Comparison of ENCODE assay signal across 8 cellular contexts in the genomic region with DNA sequence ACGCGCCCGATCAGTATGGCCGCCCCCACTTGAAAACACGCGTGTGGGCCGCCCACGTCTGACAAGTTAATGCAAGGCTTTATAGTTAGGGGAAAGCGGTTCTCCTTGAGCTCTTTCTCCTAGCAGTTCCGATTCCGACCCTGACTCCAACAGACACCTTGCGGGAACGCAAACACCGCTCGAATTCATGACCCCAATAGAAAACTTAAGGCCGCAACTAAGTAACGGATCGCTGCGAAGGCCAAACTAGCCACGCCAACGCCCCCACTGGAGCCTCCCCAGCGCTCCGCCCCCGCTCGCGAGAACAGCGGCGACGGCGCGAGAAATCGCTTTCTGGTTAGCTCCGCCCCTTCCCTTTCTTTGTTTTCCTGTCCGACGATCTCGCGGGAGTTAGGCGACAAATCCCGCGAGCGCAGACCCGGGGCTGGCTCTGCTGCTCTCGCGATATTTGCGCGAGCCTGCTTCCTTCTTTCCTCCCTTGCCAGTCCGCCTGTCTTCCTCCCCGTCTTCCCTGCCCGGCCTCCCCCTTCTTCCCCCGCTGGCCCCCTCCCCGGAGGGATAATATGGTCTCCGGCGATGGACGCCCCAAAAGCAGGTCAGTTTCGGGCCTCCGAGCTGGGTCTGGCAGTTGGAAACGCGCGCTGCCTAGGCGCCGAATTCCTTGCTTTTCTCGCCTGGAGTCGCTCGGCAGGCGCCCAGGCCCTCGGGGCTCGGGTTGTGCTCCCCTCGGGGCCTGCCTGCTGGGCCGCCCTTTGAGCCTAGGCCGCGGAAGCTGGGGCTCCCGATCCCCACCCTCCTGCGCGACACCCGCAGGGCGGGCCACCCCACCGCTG. TPM values are rescaled to one million over a fixed set of nuclear protein-coding genes. Genes with fewer than 3 reads are reported as not detected.
DNase-seq lines count a peak whose midpoint lies in the region; ATAC-seq, FAIRE-seq and TF ChIP-seq lines count a peak whose summit lies in the region.

A gene with protein sequence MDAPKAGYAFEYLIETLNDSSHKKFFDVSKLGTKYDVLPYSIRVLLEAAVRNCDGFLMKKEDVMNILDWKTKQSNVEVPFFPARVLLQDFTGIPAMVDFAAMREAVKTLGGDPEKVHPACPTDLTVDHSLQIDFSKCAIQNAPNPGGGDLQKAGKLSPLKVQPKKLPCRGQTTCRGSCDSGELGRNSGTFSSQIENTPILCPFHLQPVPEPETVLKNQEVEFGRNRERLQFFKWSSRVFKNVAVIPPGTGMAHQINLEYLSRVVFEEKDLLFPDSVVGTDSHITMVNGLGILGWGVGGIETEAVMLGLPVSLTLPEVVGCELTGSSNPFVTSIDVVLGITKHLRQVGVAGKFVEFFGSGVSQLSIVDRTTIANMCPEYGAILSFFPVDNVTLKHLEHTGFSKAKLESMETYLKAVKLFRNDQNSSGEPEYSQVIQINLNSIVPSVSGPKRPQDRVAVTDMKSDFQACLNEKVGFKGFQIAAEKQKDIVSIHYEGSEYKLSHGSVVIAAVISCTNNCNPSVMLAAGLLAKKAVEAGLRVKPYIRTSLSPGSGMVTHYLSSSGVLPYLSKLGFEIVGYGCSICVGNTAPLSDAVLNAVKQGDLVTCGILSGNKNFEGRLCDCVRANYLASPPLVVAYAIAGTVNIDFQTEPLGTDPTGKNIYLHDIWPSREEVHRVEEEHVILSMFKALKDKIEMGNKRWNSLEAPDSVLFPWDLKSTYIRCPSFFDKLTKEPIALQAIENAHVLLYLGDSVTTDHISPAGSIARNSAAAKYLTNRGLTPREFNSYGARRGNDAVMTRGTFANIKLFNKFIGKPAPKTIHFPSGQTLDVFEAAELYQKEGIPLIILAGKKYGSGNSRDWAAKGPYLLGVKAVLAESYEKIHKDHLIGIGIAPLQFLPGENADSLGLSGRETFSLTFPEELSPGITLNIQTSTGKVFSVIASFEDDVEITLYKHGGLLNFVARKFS (plus strand): TSS at position 455 of the 833 bp plus-strand sequence. CDS start 122 bp downstream, at position 577.

- H3K9me3 ChIP-seq in adrenal gland (replicated peaks in 1 of 3) = no peaks in the 10 kb centered on the region
- no peaks in the 10 kb centered on the region for H3K9me3 ChIP-seq in trophoblast cell (ENCODE audit: insufficient read depth, low read depth, low read length)
- H3K9me3 ChIP-seq in transverse colon = no peaks in the 10 kb centered on the region

- no peak for TF ChIP-seq EP300 in transverse colon (IDR thresholded peaks at IDR 0.05; ENCODE audit: low read depth)

- H4K91ac ChIP-seq in trophoblast cell (ENCODE audit: low read depth, low read length) = peak within 1 kb of the TSS; percentile 92

- 0 to 1% (median 1%) methylated on average over 40 to 77 of the region's 77 CpGs for WGBS in adrenal gland, 4 donors
- no CpG with 5 or more reads among the region's 77 CpGs for WGBS in trophoblast cell (ENCODE audit: extremely low coverage, insufficient coverage, insufficient read length)
- WGBS in transverse colon (ENCODE audit: low coverage in 1 of 2), 2 donors = 1% methylated on average over 71 of the region's 77 CpGs; no CpG with 5 or more reads in 1 of the 2 donors

- peak within 1 kb of the TSS; percentile 74 for H2BK120ac ChIP-seq in trophoblast cell (ENCODE audit: insufficient read depth, low read length, poor library complexity)

- H3K4me1 ChIP-seq in adrenal gland (replicated peaks in 1 of 2) = peaks cover 44 to 48% of the 10 kb centered on the region in 2 donors
- H3K4me1 ChIP-seq in trophoblast cell (ENCODE audit: control insufficient read depth in 1 of 2, insufficient read depth in 2 of 2, low read length in 2 of 2) = peaks cover 0 to 2% of the 10 kb centered on the region in 2 experiments
- peaks cover 16 to 57% (median 31%) of the 10 kb centered on the region in 4 donors for H3K4me1 ChIP-seq in transverse colon

- H2AFZ ChIP-seq in trophoblast cell (ENCODE audit: insufficient read depth, low read length, poor library complexity) = peak within 1 kb of the TSS; percentile 56

- H3K4ac ChIP-seq in trophoblast cell (ENCODE audit: low read depth, low read length) = peak within 1 kb of the TSS; percentile 24

- peak within 1 kb of the TSS; percentile 83 to 98 (median 92) for H3K27ac ChIP-seq in adrenal gland
- peak within 1 kb of the TSS; percentile 88 for H3K27ac ChIP-seq in trophoblast cell (ENCODE audit: low read depth, low read length)
- H3K27ac ChIP-seq in transverse colon = peak within 1 kb of the TSS; percentile 91 to 100 (median 97)

- H3K4me2 ChIP-seq in trophoblast cell (ENCODE audit: low read length) = peak within 1 kb of the TSS; percentile 82

- H2AK5ac ChIP-seq in trophoblast cell (ENCODE audit: low read length) = peak within 1 kb of the TSS; percentile 1

- H3K18ac ChIP-seq in trophoblast cell (ENCODE audit: low read length) = peak within 1 kb of the TSS; percentile 87

- intact Hi-C loops in adrenal gland (cut with DNase I) = loop anchor here in 1 of 2 donors (5.0 kb wide), 1 partner anchor 44 kb away; no protein-coding TSS in a partner anchor
- intact Hi-C loops in cardiac septum (cut with DNase I) = loop anchor here (5.0 kb wide), 2 partner anchors 141 to 291 kb away; a partner anchor contains a TSS
- intact Hi-C loops in transverse colon (cut with DNase I; ENCODE audit: low total_unique reads) = loop anchor here (5.0 kb wide), 1 partner anchor 131 kb away; no protein-coding TSS in a partner anchor

- H3K79me2 ChIP-seq in trophoblast cell (ENCODE audit: control insufficient read depth, insufficient read depth, low read length, poor library complexity) = peaks cover 5% of the 10 kb centered on the region

- TF ChIP-seq CTCF in adrenal gland (IDR thresholded peaks at IDR 0.05) (no peak), transverse colon (IDR thresholded peaks at IDR 0.05) (no peak)

- DNase-seq in GM12891 (ENCODE audit: insufficient read length, low spot score) = peak; percentile 90
- DNase-seq in NCI-H146 (lab: John Stamatoyannopoulos, UW) = peak; percentile 95
- DNase-seq in T-helper 1 cell = peak; percentile 94 to 98 (median 95)
- DNase-seq in adrenal gland = peak; percentile 97 to 99 (median 98)
- peak; percentile 99 for DNase-seq in cardiac septum (ENCODE audit: low spot score)
- DNase-seq in trophoblast cell = peak; percentile 98 to 100
- peak; percentile 98 for DNase-seq in transverse colon

- TF ChIP-seq POLR2A in GM12891 (IDR thresholded peaks at IDR 0.05; ENCODE audit: low read depth, low read length) = peak; percentile 89
- TF ChIP-seq POLR2A in adrenal gland (IDR thresholded peaks at IDR 0.05) = peak; percentile 10 to 66
- peak; percentile 76 for TF ChIP-seq POLR2A in transverse colon (IDR thresholded peaks at IDR 0.05)

- FAIRE-seq in GM12891 (lab: Jason Lieb, UNC) = peak; percentile 96

- peak; percentile 80 for ATAC-seq in HG02852 (IDR thresholded peaks at IDR 0.05; ENCODE audit: unreplicated experiment)

- peak within 1 kb of the TSS; percentile 6 for H4K12ac ChIP-seq in trophoblast cell (ENCODE audit: low read depth, low read length)

- peak within 1 kb of the TSS; percentile 86 to 100 (median 98) for H3K4me3 ChIP-seq in adrenal gland
- peak within 1 kb of the TSS; percentile 96 for H3K4me3 ChIP-seq in trophoblast cell (ENCODE audit: low read depth, low read length)
- peak within 1 kb of the TSS; percentile 75 to 99 (median 91) for H3K4me3 ChIP-seq in transverse colon

- H3K23ac ChIP-seq in trophoblast cell (ENCODE audit: low read length) = no peak within 1 kb of the TSS

- in situ Hi-C loops in transverse colon (cut with MboI; ENCODE audit: low pct_ligation_motif_present in 1 of 4, low pct_unique_long_range_greater_than_20kb in 1 of 4, low sequenced_read_pairs in 3 of 4) = loop anchor here in 1 of 4 donors (25.0 kb wide), 1 partner anchor 301 kb away; a partner anchor contains a TSS

- H3K79me1 ChIP-seq in trophoblast cell (ENCODE audit: low read length) = peaks cover 5% of the 10 kb centered on the region

- peak within 1 kb of the TSS; percentile 90 for H4K8ac ChIP-seq in trophoblast cell (ENCODE audit: low read depth, low read length)

- H2BK5ac ChIP-seq in trophoblast cell (ENCODE audit: low read depth, low read length, poor library complexity) = peak within 1 kb of the TSS; percentile 78

- H3K27me3 ChIP-seq in adrenal gland = no peaks in the 10 kb centered on the region
- no peaks in the 10 kb centered on the region for H3K27me3 ChIP-seq in trophoblast cell (ENCODE audit: insufficient read depth, low read length)
- no peaks in the 10 kb centered on the region for H3K27me3 ChIP-seq in transverse colon

- peak within 1 kb of the TSS; percentile 87 for H3K14ac ChIP-seq in trophoblast cell (ENCODE audit: low read length)

- peaks cover 0 to 24% of the 10 kb centered on the region in 2 donors for H3K36me3 ChIP-seq in adrenal gland (replicated peaks in 1 of 2)
- peaks cover 4 to 10% of the 10 kb centered on the region in 2 experiments for H3K36me3 ChIP-seq in trophoblast cell (ENCODE audit: control insufficient read depth in 1 of 2, insufficient read depth in 2 of 2, low read length in 2 of 2)
- peaks cover 0 to 12% (median 3%) of the 10 kb centered on the region in 4 donors for H3K36me3 ChIP-seq in transverse colon

- H2BK12ac ChIP-seq in trophoblast cell (ENCODE audit: low read length) = no peak within 1 kb of the TSS

- peak within 1 kb of the TSS; percentile 99 for H3K9ac ChIP-seq in trophoblast cell (ENCODE audit: low read length)

TF ChIP-seq in GM12891, 5 proteins besides CTCF, POLR2A, EP300 and RAD21:
- TF ChIP-seq PAX5 (IDR thresholded peaks at IDR 0.05; ENCODE audit: insufficient read depth, low read length, severe bottlenecking) = no peak
- TF ChIP-seq SPI1 (IDR thresholded peaks at IDR 0.05; ENCODE audit: low read depth, low read length) = peak; percentile 43; the same call in 1 of the 2 replicates
- TF ChIP-seq POLR2AphosphoS5 (IDR thresholded peaks at IDR 0.05; ENCODE audit: low read depth, low read length) = peak; percentile 92
- TF ChIP-seq POU2F2 (IDR thresholded peaks at IDR 0.05; ENCODE audit: low read depth, low read length) = no peak
- peak; percentile 53; the same call in 1 of the 2 replicates for TF ChIP-seq TAF1 (IDR thresholded peaks at IDR 0.05; ENCODE audit: low read depth, low read length)

RNA-seq across cellular contexts. Expression of the gene that starts here (rescaled TPM):
- 13.2 TPM for polyA plus RNA-seq in GM12891 (2012; ENCODE audit: low read depth, missing spikeins)
- total RNA-seq in adrenal gland (100 to 1,000 TPM in 2 of 8 donors, 10 to 100 TPM in 6; 54.8 to 148 (median 94.4) TPM), cardiac septum (28.0 TPM), transverse colon (10 to 100 TPM; 20.1 to 71.7 (median 40.7) TPM)
- 10 to 100 TPM; 11.8 to 57.5 (median 25.8) TPM for polyA plus RNA-seq in adrenal gland
- 31.5 and 31.9 TPM in 2 replicates for polyA plus RNA-seq in trophoblast cell (2013)

Comparison
In these comparisons a context has a peak if more than half of its experiments do, and no peak if none do; other contexts are left out.
1. Peak in every context shown above with its lines: DNase-seq, ATAC-seq, H3K4me3 ChIP-seq and H3K27ac ChIP-seq.
2. POLR2A ChIP-seq: peak in every context shown above with its lines; median percentile 89 in GM12891; 76 in transverse colon; 38 in adrenal gland.